ENCODE assay signal across 2 cellular contexts in genomic region chr2:71926860-71927756, GRCh38.
TF ChIP-seq lines count a peak whose summit lies in the region.

No MANE protein-coding gene starts in this region.

TF ChIP-seq in SK-N-SH, 30 proteins besides CTCF, POLR2A, EP300 and RAD21 (continued from another document):
- no peak for TF ChIP-seq PBX3 (IDR thresholded peaks at IDR 0.05)
- no peak for TF ChIP-seq ZBTB33 (IDR thresholded peaks at IDR 0.05; ENCODE audit: borderline replicate concordance, low read depth)
- no peak for TF ChIP-seq FOXJ3 (CRISPR knock-in tag; IDR thresholded peaks at IDR 0.05)
- TF ChIP-seq NFIC (IDR thresholded peaks at IDR 0.05; ENCODE audit: borderline replicate concordance), result no peak
- TF ChIP-seq RXRA (IDR thresholded peaks at IDR 0.05; ENCODE audit: borderline replicate concordance, low read depth), result no peak
- no peak for TF ChIP-seq USF2 (IDR thresholded peaks at IDR 0.05; ENCODE audit: borderline replicate concordance, low read depth, low read length)

TF ChIP-seq in SK-N-SH treated with all-trans-retinoic acid at 6 μM for 48 hours, 23 proteins besides CTCF, POLR2A, EP300 and RAD21 (continued from another document):
- TF ChIP-seq ISL1 (CRISPR knock-in tag; IDR thresholded peaks at IDR 0.05), result no peak
- no peak for TF ChIP-seq OSR1 (CRISPR knock-in tag; IDR thresholded peaks at IDR 0.05)
- no peak for TF ChIP-seq TSHZ2 (CRISPR knock-in tag; IDR thresholded peaks at IDR 0.05)
- TF ChIP-seq POU6F1 (CRISPR knock-in tag; IDR thresholded peaks at IDR 0.05; ENCODE audit: borderline replicate concordance, low read depth), result no peak
- TF ChIP-seq ZFP3 (CRISPR knock-in tag; IDR thresholded peaks at IDR 0.05), result no peak
- TF ChIP-seq ZNF8 (CRISPR knock-in tag; IDR thresholded peaks at IDR 0.05), result no peak
TF ChIP-seq in SK-N-SH treated with all-trans-retinoic acid at 6 μM for 48 hours: peak in this region for 0.
